21 cellular contexts compared by ENCODE assay signal in the genomic region with DNA sequence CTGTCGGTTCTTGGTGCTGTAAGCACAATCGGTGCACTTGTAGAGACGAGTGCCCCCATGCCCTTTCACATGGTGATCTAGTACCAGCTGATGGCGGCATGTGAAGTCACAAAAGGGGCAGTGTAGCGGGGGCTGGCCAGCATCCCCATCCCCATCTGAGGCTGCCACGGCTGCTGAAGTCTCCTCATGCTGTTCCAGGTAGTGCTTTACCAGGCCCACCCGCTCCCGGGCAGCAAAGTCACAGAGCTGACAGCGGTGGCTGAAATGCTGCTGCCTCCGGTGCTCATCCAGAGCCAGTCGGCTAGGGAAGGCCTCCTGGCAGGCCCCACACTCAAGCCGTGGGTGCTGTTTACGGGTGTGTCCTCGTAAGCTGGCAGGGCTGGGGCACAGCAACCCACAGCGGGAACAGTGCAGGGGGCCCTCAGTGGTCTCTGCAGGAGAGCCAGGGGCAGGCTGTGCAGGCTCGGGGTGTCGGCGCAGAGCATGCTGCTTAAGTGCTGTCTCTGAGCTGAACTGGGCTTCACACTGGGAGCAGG.
"Had no signal": no experiment of that assay in that cellular context is flagged by ENCODE, and none has a peak within 500 bp of the region (broad histone marks: within the 10 kb centered on the region; RNA-seq: fewer than 3 reads in every experiment).

No MANE protein-coding gene starts in this region.

- H3K4me2 ChIP-seq: hepatocyte had no signal

- DNase-seq: effector memory CD8-positive, alpha-beta T cell; erythroblast; foreskin melanocyte; head of caudate nucleus; left colon; left ventricle myocardium superior; mesenchymal stem cell; naive B cell; psoas muscle; retina; stimulated activated naive CD4-positive, alpha-beta T cell; thyroid gland; uterus had no signal

- H3K9ac ChIP-seq: parathyroid adenoma had no signal

- H3K27ac ChIP-seq: hepatocyte, parathyroid adenoma, psoas muscle, suprapubic skin, thyroid gland, upper lobe of left lung, uterus had no signal

- H3K9me3 Mint-ChIP-seq: dendritic cell treated with granulocyte-macrophage colony-stimulating factor and Interleukin-4, amounts not matched to agents 40 ng/mL and 50 ng/mL, for 4 days; effector memory CD8-positive, alpha-beta T cell; naive B cell; nephron had no signal

- H3K36me3 ChIP-seq: uterus had no signal

- H3K4me1 Mint-ChIP-seq: naive B cell had no signal

- H3K4me1 ChIP-seq: parathyroid adenoma, psoas muscle, suprapubic skin, thyroid gland, upper lobe of left lung, uterus had no signal

- H3K9me3 ChIP-seq: psoas muscle, suprapubic skin, thyroid gland, upper lobe of left lung, uterus had no signal

- ATAC-seq: effector memory CD8-positive, alpha-beta T cell; left colon; left ventricle myocardium superior had no signal

- H3K27me3 ChIP-seq: hepatocyte, suprapubic skin, thyroid gland, upper lobe of left lung, uterus had no signal

- H3K79me2 ChIP-seq: hepatocyte had no signal

- H3K27ac Mint-ChIP-seq: dendritic cell treated with granulocyte-macrophage colony-stimulating factor and Interleukin-4, amounts not matched to agents 40 ng/mL and 50 ng/mL, for 4 days; effector memory CD8-positive, alpha-beta T cell; nephron had no signal

- H3K4me3 ChIP-seq: hepatocyte, lung, psoas muscle, suprapubic skin, thyroid gland, upper lobe of left lung, uterus had no signal

- FAIRE-seq: colon had no signal

- H3K4me3 Mint-ChIP-seq: dendritic cell treated with granulocyte-macrophage colony-stimulating factor and Interleukin-4, amounts not matched to agents 40 ng/mL and 50 ng/mL, for 4 days; effector memory CD8-positive, alpha-beta T cell; nephron had no signal

- H2AFZ ChIP-seq: hepatocyte, parathyroid adenoma had no signal

- H3K27me3 Mint-ChIP-seq: dendritic cell treated with granulocyte-macrophage colony-stimulating factor and Interleukin-4, amounts not matched to agents 40 ng/mL and 50 ng/mL, for 4 days; effector memory CD8-positive, alpha-beta T cell; naive B cell had no signal
